Comparison of ENCODE assay signal across 20 cellular contexts in the genomic region with DNA sequence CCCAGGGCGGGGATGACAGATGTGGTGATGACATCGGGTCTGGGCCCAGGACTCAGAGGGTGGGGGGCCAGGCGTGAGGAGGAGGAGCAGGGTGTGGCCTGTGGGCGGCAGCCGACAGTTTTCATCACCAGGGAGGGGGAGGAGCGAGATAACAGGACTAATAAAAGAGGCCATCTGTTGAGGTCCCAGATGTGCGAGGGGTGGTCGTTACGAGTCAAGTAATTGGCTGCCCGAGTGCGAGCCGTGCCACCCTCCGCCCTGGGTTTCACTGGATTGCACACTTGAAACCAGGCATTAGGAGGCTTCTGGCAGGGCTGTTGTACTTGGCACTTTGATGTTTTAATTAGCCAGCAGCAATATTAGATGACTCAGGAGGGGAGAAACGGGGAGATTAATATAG.
DNase-seq lines count a peak whose midpoint lies in the region; ATAC-seq lines count a peak whose summit lies in the region.
"Had no signal": no experiment of that assay in that cellular context is flagged by ENCODE, and none has a peak within 500 bp of the region (broad histone marks: within the 10 kb centered on the region; RNA-seq: fewer than 3 reads in every experiment).

No MANE protein-coding gene starts in this region.

- no peak for ATAC-seq in GM21717 (IDR thresholded peaks at IDR 0.05; ENCODE audit: unreplicated experiment)
- ATAC-seq: activated T-cell treated with anti-CD3 and anti-CD28 coated beads, Interleukin-2, amount 50 U/mL, for 72 hours; effector memory CD8-positive, alpha-beta T cell; gastrocnemius medialis; pancreas; SK-N-SH treated with all-trans-retinoic acid at 6 μM for 48 hours; stimulated activated effector memory CD8-positive, alpha-beta T cell treated with anti-CD3 and anti-CD28 coated beads, Interleukin-12 subunit alpha, Interleukin-12 subunit beta, amount 100 ng/mL, for 72 hours had no signal

- DNase-seq in Daoy (ENCODE audit: low read depth) (peak; percentile 34), NCI-H1105 (lab: John Stamatoyannopoulos, UW) (peak; percentile 74), NCI-H82 treated with DMSO at 0.1 percent for 48 hours (lab: John Stamatoyannopoulos, UW; ENCODE audit: unreplicated experiment) (peak; percentile 70), iPS-NIHi7 (ENCODE audit: extremely low spot score) (peak; percentile 58), hippocampal formation (lab: John Stamatoyannopoulos, UW) (no peak), mucosa of gallbladder (ENCODE audit: low spot score) (no peak)
- DNase-seq: activated CD4-positive, alpha-beta T cell treated with anti-CD3 and anti-CD28 coated beads, Interleukin-2, amount 10 ng/mL, durations not matched to agents 7 days and 5 days; activated naive CD4-positive, alpha-beta T cell treated with anti-CD3 and anti-CD28 coated beads, Interleukin-2, amount 10 ng/mL, durations not matched to agents 7 days and 5 days; activated T-cell treated with anti-CD3 and anti-CD28 coated beads, Interleukin-2, amount 50 U/mL, for 72 hours; amygdala; effector memory CD8-positive, alpha-beta T cell; esophagus squamous epithelium; gastrocnemius medialis; MG63; NCI-H2029; NCI-H510A treated with DMSO at 0.1 percent for 48 hours; pancreas had no signal

Comparison
In these comparisons a context has a peak if more than half of its experiments do, and no peak if none do; other contexts are left out.
1. DNase-seq: peak in Daoy (single experiment), NCI-H1105 (single experiment), NCI-H82 treated with DMSO at 0.1 percent for 48 hours (single experiment) and iPS-NIHi7 (single experiment); none in hippocampal formation (0 of 2) and mucosa of gallbladder (single experiment).